Comparison of ENCODE assay signal across 34 cellular contexts in genomic region chr1:242839101-242839500, GRCh38.
"Had no signal": no experiment of that assay in that cellular context is flagged by ENCODE, and none has a peak within 500 bp of the region (broad histone marks: within the 10 kb centered on the region; RNA-seq: fewer than 3 reads in every experiment).

No MANE protein-coding gene starts in this region.

- DNase-seq: Karpas-422, Kasumi-1, KBM-7, MG63, MM.1S, MV-4-11, NCI-H1048, NCI-H1092, NCI-H1092 treated with DMSO at 0.1 percent for 48 hours, NCI-H1105, NCI-H1105 treated with DMSO at 0.1 percent for 48 hours, NCI-H1417, NCI-H1417 treated with DMSO at 0.1 percent for 48 hours, NCI-H1436, NCI-H1436 treated with DMSO at 0.1 percent for 48 hours, NCI-H1694, NCI-H1694 treated with DMSO at 0.1 percent for 48 hours, NCI-H187, NCI-H187 treated with DMSO at 0.1 percent for 48 hours, NCI-H1930, NCI-H2029, NCI-H2029 treated with DMSO at 0.1 percent for 48 hours, NCI-H2081, NCI-H2081 treated with DMSO at 0.1 percent for 48 hours, NCI-H2107, NCI-H2171, NCI-H2171 treated with DMSO at 0.1 percent for 48 hours, NCI-H2227 treated with DMSO at 0.1 percent for 48 hours, NCI-H226, NCI-H345, NCI-H446, NCI-H446 treated with DMSO at 0.1 percent for 48 hours, NCI-H510A had no signal

- H3K9me3 ChIP-seq: MG63 had no signal

- H3K4me2 ChIP-seq: KMS-11 had no signal

- H3K36me3 ChIP-seq: MG63 had no signal

- H3K27ac ChIP-seq: KMS-11 had no signal

- H3K27me3 ChIP-seq: MG63 had no signal

- H3K4me3 ChIP-seq: MG63 had no signal

- H3K9ac ChIP-seq: KMS-11 had no signal
